13 cellular contexts compared by ENCODE assay signal in genomic region chr2:5914831-5915611, GRCh38.
DNase-seq lines count a peak whose midpoint lies in the region; ATAC-seq and TF ChIP-seq lines count a peak whose summit lies in the region.
"Had no signal": no experiment of that assay in that cellular context is flagged by ENCODE, and none has a peak within 500 bp of the region (broad histone marks: within the 10 kb centered on the region; RNA-seq: fewer than 3 reads in every experiment).

No MANE protein-coding gene starts in this region.

- ATAC-seq in IMR-90 (ENCODE audit: low read depth) (peak; percentile 87), SK-N-SH treated with all-trans-retinoic acid at 6 μM for 48 hours (peak; percentile 41; the same call in 1 of the 3 replicates), left ventricle myocardium superior (peak; percentile 94), sciatic nerve (peak; percentile 32)
- ATAC-seq: gastroesophageal sphincter; natural killer cell treated with Interleukin-12 subunit alpha and Interleukin-12 subunit beta and Interleukin-15 and Interleukin-18, amount 100 ng/mL, for 72 hours had no signal

- H2AFZ ChIP-seq in IMR-90 (replicated peaks; ENCODE audit: low read length, poor library complexity) = peak overlapping the region; percentile 68

- dilution Hi-C loops in IMR-90 (cut with HindIII; ENCODE audit: low sequenced_read_pairs, unreplicated experiment) = no loop called here

- no peak overlapping the region; the same call in 1 of the 2 replicates for H2BK20ac ChIP-seq in IMR-90 (ENCODE audit: low read depth, low read length)

- no peaks in the 10 kb centered on the region for H3K27me3 ChIP-seq in IMR-90 (ENCODE audit: control insufficient read depth, insufficient read depth, low read length)
- H3K27me3 ChIP-seq: gastroesophageal sphincter had no signal

- H3K79me1 ChIP-seq in IMR-90 (ENCODE audit: low read depth in 1 of 2, low read length in 2 of 2) = no peaks in the 10 kb centered on the region

- no peak overlapping the region; the same call in 1 of the 2 replicates for H3K4ac ChIP-seq in IMR-90 (ENCODE audit: low read depth, low read length)

- POLR2A ChIA-PET in IMR-90 (lab: Charles Lee; ENCODE audit: unreplicated experiment) (no interaction called here), HEK293T (lab: Yijun Ruan, JAX) (no interaction called here)

- BruUV-seq in IMR-90 (replicated peaks; lab: Mats Ljungman, UMichigan) = no TSS peak

- H3K4me3 ChIP-seq in IMR-90 (ENCODE audit: insufficient read depth, low read depth, low read length) = no peak overlapping the region
- H3K4me3 ChIP-seq: gastroesophageal sphincter had no signal

- TF ChIP-seq RAD21 in IMR-90 (IDR thresholded peaks at IDR 0.05; ENCODE audit: low read length) = peak; percentile 55

- H3K23ac ChIP-seq in IMR-90 (ENCODE audit: low read depth, low read length) = no peak overlapping the region

- H4K20me1 ChIP-seq in IMR-90 (ENCODE audit: insufficient read depth, low read length) = no peaks in the 10 kb centered on the region

- no peak overlapping the region for H2AK5ac ChIP-seq in IMR-90 (ENCODE audit: low read depth, low read length)

- no peak overlapping the region for H3K56ac ChIP-seq in IMR-90 (ENCODE audit: extremely low read depth, insufficient read depth, low read length)

- no peak overlapping the region for H4K8ac ChIP-seq in IMR-90 (ENCODE audit: low read depth in 2 of 2, low read length in 2 of 2)

- CTCF ChIA-PET in IMR-90 (lab: Yijun Ruan, JAX) = interaction anchor here (0.6 kb wide), 1 partner anchor 219 kb away, joined by 4 read pairs; no protein-coding TSS in a partner anchor
- CTCF ChIA-PET in HEK293T (lab: Yijun Ruan, JAX) = no interaction called here

- H2BK120ac ChIP-seq in IMR-90 (ENCODE audit: low read depth, low read length) = no peak overlapping the region

- no peaks in the 10 kb centered on the region for H3K9me1 ChIP-seq in IMR-90 (ENCODE audit: insufficient read depth, low read length)

- peak; percentile 87 for DNase-seq in IMR-90
- DNase-seq in left ventricle myocardium superior = peak; percentile 65
- DNase-seq in sciatic nerve (ENCODE audit: low spot score) = no peak
- DNase-seq in activated CD4-positive, alpha-beta T cell treated with anti-CD3 and anti-CD28 coated beads, Interleukin-2, amount 50 U/mL, for 4 hours = no peak
- DNase-seq in ureter (ENCODE audit: low spot score) = no peak
- no peak for DNase-seq in HEK293T (ENCODE audit: extremely low spot score)
- no peak for DNase-seq in stimulated activated CD4-positive, alpha-beta T cell treated with anti-CD3 and anti-CD28 coated beads, Interleukin-12 subunit alpha, Interleukin-12 subunit beta, amount 100 ng/mL, for 4 hours
- DNase-seq: activated CD4-positive, alpha-beta T cell treated with anti-CD3 and anti-CD28 coated beads, Interleukin-2, amount 10 ng/mL, durations not matched to agents 24 days and 14 days; amygdala; EL had no signal

- peak overlapping the region; percentile 3; the same call in 1 of the 2 replicates for H3K9ac ChIP-seq in IMR-90 (ENCODE audit: low read depth, low read length)

- no peak overlapping the region for H3K14ac ChIP-seq in IMR-90 (replicated peaks; ENCODE audit: low read depth, low read length)

- no peak overlapping the region for H4K5ac ChIP-seq in IMR-90 (ENCODE audit: low read depth, low read length)

- peaks cover 2% of the 10 kb centered on the region; the same call in 1 of the 2 replicates for H3K4me1 ChIP-seq in IMR-90 (ENCODE audit: control insufficient read depth, insufficient read depth, low read length)

- peak; percentile 44 for TF ChIP-seq CTCF in IMR-90 (conservative IDR thresholded peaks at IDR 0.05; ENCODE audit: low read depth, low read length)

- TF ChIP-seq POLR2A in IMR-90 (IDR thresholded peaks at IDR 0.05; ENCODE audit: low read depth, low read length) = no peak

- peak overlapping the region; percentile 70 for H2AK9ac ChIP-seq in IMR-90 (replicated peaks; ENCODE audit: low read depth, low read length, poor library complexity)

- peak overlapping the region; percentile 58; the same call in 1 of the 2 replicates for H3K27ac ChIP-seq in IMR-90 (ENCODE audit: insufficient read depth, low read length)
- H3K27ac ChIP-seq: gastroesophageal sphincter had no signal

- intact Hi-C loops in IMR-90 (cut with micrococcal nuclease) = loop anchor here (2.0 to 10.0 kb wide), 2 partner anchors 222 to 860 kb away; partner anchors contain the start of gene SOX11
- intact Hi-C loops in left ventricle myocardium superior (cut with micrococcal nuclease) = no loop called here
- intact Hi-C loops in sciatic nerve (cut with DNase I) = no loop called here

- no peaks in the 10 kb centered on the region for H3K36me3 ChIP-seq in IMR-90 (ENCODE audit: control insufficient read depth, insufficient read depth, low read length)
- H3K36me3 ChIP-seq: gastroesophageal sphincter had no signal

- no peak overlapping the region; the same call in 1 of the 2 replicates for H3K18ac ChIP-seq in IMR-90 (ENCODE audit: low read depth, low read length)

- H3K4me2 ChIP-seq in IMR-90 (ENCODE audit: low read depth, low read length) = peak overlapping the region; percentile 70

- no peak overlapping the region for H2BK15ac ChIP-seq in IMR-90 (ENCODE audit: low read depth, low read length)

- no peak overlapping the region for H4K91ac ChIP-seq in IMR-90 (ENCODE audit: insufficient read depth, low read depth, low read length)

- no peaks in the 10 kb centered on the region for H3K9me3 ChIP-seq in IMR-90 (ENCODE audit: control insufficient read depth, insufficient read depth, low read length)

- WGBS in IMR-90 (ENCODE audit: extremely low coverage in 2 of 2, insufficient read length in 1 of 2), 2 experiments = no CpG with 5 or more reads among the region's 7 CpGs

- no peak overlapping the region for H2BK5ac ChIP-seq in IMR-90 (ENCODE audit: low read depth, low read length, poor library complexity, severe bottlenecking)

- in situ Hi-C loops in IMR-90 (cut with MboI; ENCODE audit: low sequenced_read_pairs) = loop anchor here (25.0 kb wide), 1 partner anchor 1953 kb away; no protein-coding TSS in a partner anchor

TF ChIP-seq in IMR-90, 13 proteins besides CTCF, POLR2A, EP300 and RAD21 (continues in another document):
- TF ChIP-seq MXI1 (IDR thresholded peaks at IDR 0.05; ENCODE audit: borderline replicate concordance, low read depth, low read length) (no peak), MAZ (IDR thresholded peaks at IDR 0.05; ENCODE audit: borderline replicate concordance, low read depth, low read length) (no peak), USF2 (IDR thresholded peaks at IDR 0.05; ENCODE audit: low read depth, low read length) (no peak), BHLHE40 (IDR thresholded peaks at IDR 0.05; ENCODE audit: low read depth, low read length) (peak; percentile 25; the same call in 1 of the 2 replicates), SMC3 (IDR thresholded peaks at IDR 0.05; ENCODE audit: low read depth, low read length) (peak; percentile 18; the same call in 1 of the 2 replicates), RCOR1 (IDR thresholded peaks at IDR 0.05; ENCODE audit: insufficient replicate concordance, low read length) (no peak), CEBPB (IDR thresholded peaks at IDR 0.05; ENCODE audit: low read depth, low read length) (no peak)

TF ChIP-seq in SK-N-SH treated with all-trans-retinoic acid at 6 μM for 48 hours, 23 proteins besides CTCF, POLR2A, EP300 and RAD21 (continues in another document):
- no peak for TF ChIP-seq PATZ1 (CRISPR knock-in tag; IDR thresholded peaks at IDR 0.05; ENCODE audit: borderline replicate concordance)

TF ChIP-seq in HEK293T, 16 proteins besides CTCF, POLR2A, EP300 and RAD21:
- TF ChIP-seq TARDBP (IDR thresholded peaks at IDR 0.05) = no peak
- no peak for TF ChIP-seq ZNF384 (IDR thresholded peaks at IDR 0.05)
- no peak for TF ChIP-seq HDGF (IDR thresholded peaks at IDR 0.05; ENCODE audit: borderline replicate concordance)
- no peak for TF ChIP-seq ELF4 (IDR thresholded peaks at IDR 0.05)
- TF ChIP-seq LEF1 (IDR thresholded peaks at IDR 0.05; ENCODE audit: borderline replicate concordance) = no peak
- TF ChIP-seq NFRKB (IDR thresholded peaks at IDR 0.05) = no peak
- no peak for TF ChIP-seq ARNT (IDR thresholded peaks at IDR 0.05)
- no peak for TF ChIP-seq FOXK2 (IDR thresholded peaks at IDR 0.05)

Comparison
In these comparisons a context has a peak if more than half of its experiments do, and no peak if none do; other contexts are left out.
1. ATAC-seq: peak in every context shown above with its lines; median percentile 94 in left ventricle myocardium superior; 87 in IMR-90; 41 in SK-N-SH treated with all-trans-retinoic acid at 6 μM for 48 hours; 32 in sciatic nerve.
2. DNase-seq: peak in IMR-90 (single experiment) and left ventricle myocardium superior (single experiment); none in sciatic nerve (single experiment), activated CD4-positive, alpha-beta T cell treated with anti-CD3 and anti-CD28 coated beads, Interleukin-2, amount 50 U/mL, for 4 hours (0 of 2), ureter (single experiment), HEK293T (single experiment) and stimulated activated CD4-positive, alpha-beta T cell treated with anti-CD3 and anti-CD28 coated beads, Interleukin-12 subunit alpha, Interleukin-12 subunit beta, amount 100 ng/mL, for 4 hours (single experiment).